ENCODE assay signal across 14 cellular contexts in genomic region chr1:19461352-19461645, GRCh38. TPM values are rescaled to one million over a fixed set of nuclear protein-coding genes. Genes with fewer than 3 reads are reported as not detected.
DNase-seq lines count a peak whose midpoint lies in the region; ATAC-seq lines count a peak whose summit lies in the region.
"Had no signal": no experiment of that assay in that cellular context is flagged by ENCODE, and none has a peak within 500 bp of the region (broad histone marks: within the 10 kb centered on the region; RNA-seq: fewer than 3 reads in every experiment).

No MANE protein-coding gene starts in this region.

- H3K4ac ChIP-seq in trophoblast cell (ENCODE audit: low read depth, low read length) = peak overlapping the region; percentile 41

- no peak overlapping the region for H4K91ac ChIP-seq in trophoblast cell (ENCODE audit: low read depth, low read length)

- no peak overlapping the region for H3K4me3 ChIP-seq in trophoblast cell (ENCODE audit: low read depth, low read length)

- no peaks in the 10 kb centered on the region for H3K27me3 Mint-ChIP-seq in activated CD4-positive, alpha-beta T cell treated with anti-CD3 and anti-CD28 coated beads, Interleukin-2, amount 10 ng/mL, durations not matched to agents 7 days and 5 days
- H3K27me3 Mint-ChIP-seq in IgD-negative memory B cell = no peaks in the 10 kb centered on the region
- H3K27me3 Mint-ChIP-seq in activated naive CD8-positive, alpha-beta T cell treated with anti-CD3 and anti-CD28 coated beads, Interleukin-2, amount 50 U/mL, for 24 hours = no peaks in the 10 kb centered on the region

- no peak for ATAC-seq in activated naive CD8-positive, alpha-beta T cell treated with anti-CD3 and anti-CD28 coated beads, Interleukin-2, amount 50 U/mL, for 24 hours
- ATAC-seq in HG02852 (IDR thresholded peaks at IDR 0.05; ENCODE audit: unreplicated experiment) = no peak

- no CpG with 5 or more reads among the region's 6 CpGs for WGBS in trophoblast cell (ENCODE audit: extremely low coverage, insufficient coverage, insufficient read length)

- H3K9me3 Mint-ChIP-seq in activated CD4-positive, alpha-beta T cell treated with anti-CD3 and anti-CD28 coated beads, Interleukin-2, amount 10 ng/mL, durations not matched to agents 7 days and 5 days = peaks cover 7% of the 10 kb centered on the region
- no peaks in the 10 kb centered on the region for H3K9me3 Mint-ChIP-seq in IgD-negative memory B cell
- H3K9me3 Mint-ChIP-seq in activated naive CD8-positive, alpha-beta T cell treated with anti-CD3 and anti-CD28 coated beads, Interleukin-2, amount 50 U/mL, for 24 hours = no peaks in the 10 kb centered on the region
- H3K9me3 Mint-ChIP-seq: nephron progenitor cell; T-helper 2 cell treated with Interferon-gamma antibody and Interleukin-4, amounts not matched to agents 5 μg/mL and 100 μg/mL, for 36 hours had no signal

- no peak overlapping the region for H4K12ac ChIP-seq in trophoblast cell (ENCODE audit: low read depth, low read length)

- no peak overlapping the region for H3K23ac ChIP-seq in trophoblast cell (ENCODE audit: low read length)

- no peak overlapping the region for H4K8ac ChIP-seq in trophoblast cell (ENCODE audit: low read depth, low read length)

- H3K79me1 ChIP-seq in trophoblast cell (ENCODE audit: low read length) = no peaks in the 10 kb centered on the region

- CTCF ChIA-PET in activated CD4-positive, alpha-beta T cell treated with anti-CD3 and anti-CD28 coated beads, Interleukin-2, amount 10 ng/mL, durations not matched to agents 7 days and 5 days (lab: Charles Lee) = interaction anchor here (0.6 to 1.7 kb wide), 4 partner anchors 93 to 192 kb away, joined by 3 to 4 read pairs (median 4); no protein-coding TSS in a partner anchor

- no peak overlapping the region for H2BK120ac ChIP-seq in trophoblast cell (ENCODE audit: insufficient read depth, low read length, poor library complexity)

- H3K9me3 ChIP-seq in trophoblast cell (ENCODE audit: insufficient read depth, low read depth, low read length) = peaks cover 3% of the 10 kb centered on the region

- H3K4me3 Mint-ChIP-seq in activated CD4-positive, alpha-beta T cell treated with anti-CD3 and anti-CD28 coated beads, Interleukin-2, amount 10 ng/mL, durations not matched to agents 7 days and 5 days = no peak overlapping the region
- H3K4me3 Mint-ChIP-seq in IgD-negative memory B cell = peak overlapping the region in 1 of 4 donors; percentile 70
- no peak overlapping the region for H3K4me3 Mint-ChIP-seq in activated naive CD8-positive, alpha-beta T cell treated with anti-CD3 and anti-CD28 coated beads, Interleukin-2, amount 50 U/mL, for 24 hours
- H3K4me3 Mint-ChIP-seq: nephron progenitor cell had no signal

- H3K9ac ChIP-seq in trophoblast cell (ENCODE audit: low read length) = no peak overlapping the region

- no peak overlapping the region for H2AK5ac ChIP-seq in trophoblast cell (ENCODE audit: low read length)

- H3K27me3 ChIP-seq in trophoblast cell (ENCODE audit: insufficient read depth, low read length) = no peaks in the 10 kb centered on the region

- H3K4me1 ChIP-seq in trophoblast cell (ENCODE audit: control insufficient read depth in 1 of 2, insufficient read depth in 2 of 2, low read length in 2 of 2) = peaks cover 3 to 6% of the 10 kb centered on the region in 2 experiments

- POLR2A ChIA-PET in activated CD4-positive, alpha-beta T cell treated with anti-CD3 and anti-CD28 coated beads, Interleukin-2, amount 10 ng/mL, durations not matched to agents 7 days and 5 days (lab: Charles Lee) = no interaction called here

- H3K14ac ChIP-seq in trophoblast cell (ENCODE audit: low read length) = no peak overlapping the region

- no peak overlapping the region for H2AFZ ChIP-seq in trophoblast cell (ENCODE audit: insufficient read depth, low read length, poor library complexity)

- no peak overlapping the region for H3K4me2 ChIP-seq in trophoblast cell (ENCODE audit: low read length)

- no peak overlapping the region for H2BK12ac ChIP-seq in trophoblast cell (ENCODE audit: low read length)

- peaks cover 66% of the 10 kb centered on the region for H3K36me3 Mint-ChIP-seq in activated CD4-positive, alpha-beta T cell treated with anti-CD3 and anti-CD28 coated beads, Interleukin-2, amount 10 ng/mL, durations not matched to agents 7 days and 5 days (ENCODE audit: low read depth)
- H3K36me3 Mint-ChIP-seq in IgD-negative memory B cell = peaks cover 6% of the 10 kb centered on the region
- peaks cover 20% of the 10 kb centered on the region for H3K36me3 Mint-ChIP-seq in activated naive CD8-positive, alpha-beta T cell treated with anti-CD3 and anti-CD28 coated beads, Interleukin-2, amount 50 U/mL, for 24 hours (ENCODE audit: low read depth)

- H3K36me3 ChIP-seq in trophoblast cell (ENCODE audit: control insufficient read depth in 1 of 2, insufficient read depth in 2 of 2, low read length in 2 of 2) = peaks cover 2 to 6% of the 10 kb centered on the region in 2 experiments

- H3K4me1 Mint-ChIP-seq in activated CD4-positive, alpha-beta T cell treated with anti-CD3 and anti-CD28 coated beads, Interleukin-2, amount 10 ng/mL, durations not matched to agents 7 days and 5 days = peaks cover 91% of the 10 kb centered on the region
- peaks cover 50 to 76% (median 70%) of the 10 kb centered on the region in 3 donors for H3K4me1 Mint-ChIP-seq in IgD-negative memory B cell
- peaks cover 94% of the 10 kb centered on the region for H3K4me1 Mint-ChIP-seq in activated naive CD8-positive, alpha-beta T cell treated with anti-CD3 and anti-CD28 coated beads, Interleukin-2, amount 50 U/mL, for 24 hours

- no peak overlapping the region for H3K18ac ChIP-seq in trophoblast cell (ENCODE audit: low read length)

- H3K79me2 ChIP-seq in trophoblast cell (ENCODE audit: control insufficient read depth, insufficient read depth, low read length, poor library complexity) = peaks cover 33% of the 10 kb centered on the region

- H3K27ac ChIP-seq in trophoblast cell (ENCODE audit: low read depth, low read length) = no peak overlapping the region

- no peak overlapping the region for H2BK5ac ChIP-seq in trophoblast cell (ENCODE audit: low read depth, low read length, poor library complexity)

- H3K27ac Mint-ChIP-seq in activated CD4-positive, alpha-beta T cell treated with anti-CD3 and anti-CD28 coated beads, Interleukin-2, amount 10 ng/mL, durations not matched to agents 7 days and 5 days = peak overlapping the region; percentile 96
- peak overlapping the region in 2 of 3 donors; percentile 45 to 67 for H3K27ac Mint-ChIP-seq in IgD-negative memory B cell
- H3K27ac Mint-ChIP-seq in activated naive CD8-positive, alpha-beta T cell treated with anti-CD3 and anti-CD28 coated beads, Interleukin-2, amount 50 U/mL, for 24 hours = peak overlapping the region; percentile 92
- H3K27ac Mint-ChIP-seq: nephron progenitor cell; T-helper 2 cell treated with Interferon-gamma antibody and Interleukin-4, amounts not matched to agents 5 μg/mL and 100 μg/mL, for 36 hours had no signal

- DNase-seq in activated CD4-positive, alpha-beta T cell treated with anti-CD3 and anti-CD28 coated beads, Interleukin-2, amount 10 ng/mL, durations not matched to agents 7 days and 5 days = no peak
- DNase-seq in activated CD4-positive, alpha-beta T cell treated with anti-CD3 and anti-CD28 coated beads for 4 hours = no peak
- no peak for DNase-seq in activated naive CD8-positive, alpha-beta T cell treated with anti-CD3 and anti-CD28 coated beads, Interleukin-2, amount 50 U/mL, for 24 hours
- DNase-seq in trophoblast cell = no peak
- DNase-seq in activated effector memory CD4-positive, alpha-beta T cell treated with anti-CD3 and anti-CD28 coated beads, Interleukin-2, amount 50 U/mL, for 16 hours = no peak
- no peak for DNase-seq in NOMO-1 treated with dmso at 0.1 percent for 144 hours (lab: John Stamatoyannopoulos, UW; ENCODE audit: unreplicated experiment)
- DNase-seq: Kasumi-1; NCI-H2227 treated with DMSO at 0.1 percent for 48 hours; nephron progenitor cell; SIG-M5; stimulated activated CD4-positive, alpha-beta T cell treated with anti-CD3 and anti-CD28 coated beads, Interleukin-15, amount 100 ng/mL, for 24 hours had no signal

RNA-seq across cellular contexts. Expression of gene CAPZB, which starts 24.0 kb away (rescaled TPM):
- total RNA-seq in activated CD4-positive, alpha-beta T cell treated with anti-CD3 and anti-CD28 coated beads, Interleukin-2, amount 10 ng/mL, durations not matched to agents 7 days and 5 days = 100 to 1,000 TPM; 529 to 567 TPM
- polyA plus RNA-seq in IgD-negative memory B cell = 419 TPM
- polyA plus RNA-seq in trophoblast cell (2013) = 315 and 324 TPM in 2 replicates
